Comparison of ENCODE assay signal across 3 cellular contexts in genomic region chr10:28157379-28157778, GRCh38.
"Had no signal": no experiment of that assay in that cellular context is flagged by ENCODE, and none has a peak within 500 bp of the region (broad histone marks: within the 10 kb centered on the region; RNA-seq: fewer than 3 reads in every experiment).

No MANE protein-coding gene starts in this region.

- H3K4me3 ChIP-seq: GM12878 had no signal

- DNase-seq: GDM1, GF-D8 had no signal

- ATAC-seq: GM12878 had no signal
